Comparison of ENCODE assay signal across 15 cellular contexts in genomic region chr11:65766535-65766934, GRCh38. TPM values are rescaled to one million over a fixed set of nuclear protein-coding genes. Genes with fewer than 3 reads are reported as not detected.
A peak's percentile ranks its signal among the peaks of the same experiment; 100 is the strongest.
DNase-seq lines count a peak whose midpoint lies in the region; TF ChIP-seq lines count a peak whose summit lies in the region.
"Had no signal": no experiment of that assay in that cellular context is flagged by ENCODE, and none has a peak within 500 bp of the region (broad histone marks: within the 10 kb centered on the region; RNA-seq: fewer than 3 reads in every experiment).

No MANE protein-coding gene starts in this region.

- DNase-seq in AG20443 (ENCODE audit: low spot score), result peak; percentile 61
- DNase-seq in Kasumi-1 (lab: John Stamatoyannopoulos, UW), result peak; percentile 6 to 14
- peak; percentile 41 for DNase-seq in SIG-M5 (lab: John Stamatoyannopoulos, UW)
- DNase-seq in fibroblast of lung (ENCODE audit: low read depth in 2 of 2), result peak; percentile 39 to 71
- DNase-seq in NCI-H524 (lab: John Stamatoyannopoulos, UW), result no peak
- no peak for DNase-seq in cerebellum (ENCODE audit: low spot score)
- DNase-seq in iPS-NIHi7 (ENCODE audit: extremely low spot score), result no peak
- DNase-seq in OCI-M2 (lab: John Stamatoyannopoulos, UW; ENCODE audit: unreplicated experiment), result no peak
- DNase-seq: CD4-positive, CD25-positive, alpha-beta regulatory T cell; GDM1; left cardiac atrium; nephron progenitor cell; sigmoid colon; stomach had no signal

- no peaks in the 10 kb centered on the region for H4K20me1 ChIP-seq in fibroblast of lung (ENCODE audit: control insufficient read depth, extremely low read depth, insufficient read depth, low read length)

- H3K79me2 ChIP-seq in fibroblast of lung (ENCODE audit: control insufficient read depth, insufficient read depth, low read length), result no peaks in the 10 kb centered on the region

- no peaks in the 10 kb centered on the region for H3K27me3 ChIP-seq in fibroblast of lung (ENCODE audit: control insufficient read depth, insufficient read depth, low read length)
- H3K27me3 ChIP-seq: sigmoid colon, SJSA1, stomach had no signal

- H3K9ac ChIP-seq in fibroblast of lung (ENCODE audit: insufficient read depth, low read length), result no peak overlapping the region

- no peak overlapping the region for H2AFZ ChIP-seq in fibroblast of lung (ENCODE audit: low read length)

- H3K4me2 ChIP-seq in fibroblast of lung (ENCODE audit: extremely low read depth, insufficient read depth, low read length), result no peak overlapping the region

- no peak overlapping the region for H3K4me3 ChIP-seq in fibroblast of lung (replicated peaks in 1 of 4; ENCODE audit: control extremely low read depth in 1 of 4, insufficient read depth in 1 of 4, low read depth in 3 of 4, low read length in 4 of 4)
- H3K4me3 ChIP-seq: sigmoid colon, SJSA1, stomach had no signal

- no peaks in the 10 kb centered on the region for H3K36me3 ChIP-seq in fibroblast of lung (ENCODE audit: control insufficient read depth, insufficient read depth, low read length)
- H3K36me3 ChIP-seq: sigmoid colon, stomach had no signal

- no peaks in the 10 kb centered on the region for H3K4me1 ChIP-seq in fibroblast of lung (ENCODE audit: control insufficient read depth, extremely low read depth, insufficient read depth, low read length)
- H3K4me1 ChIP-seq: sigmoid colon had no signal

- TF ChIP-seq CTCF in fibroblast of lung (conservative IDR thresholded peaks at IDR 0.05 in 1 of 2, IDR thresholded peaks at IDR 0.05 in 1 of 2; ENCODE audit: low read depth in 1 of 2, low read length in 2 of 2), result no peak

- H3K27ac ChIP-seq in fibroblast of lung (ENCODE audit: insufficient read depth, low read length), result no peak overlapping the region
- H3K27ac ChIP-seq: sigmoid colon, SJSA1, stomach had no signal

- no peaks in the 10 kb centered on the region for H3K9me3 ChIP-seq in fibroblast of lung (ENCODE audit: control insufficient read depth, insufficient read depth, low read depth, low read length)
- H3K9me3 ChIP-seq: sigmoid colon, stomach had no signal

RNA-seq across cellular contexts. Expression of gene AP5B1, which starts 14.2 kb away (rescaled TPM):
- total RNA-seq in fibroblast of lung (5.1 and 6.3 TPM in 2 replicates), cerebellum (5.7 TPM)
- 1.6 and 2.0 TPM in 2 replicates for polyA plus RNA-seq in fibroblast of lung
- 3.3 and 4.9 TPM in 2 replicates for polyA plus RNA-seq in fibroblast of lung (2012)
- 4.3 and 5.7 TPM in 2 replicates for polyA minus RNA-seq in fibroblast of lung (ENCODE audit: low replicate concordance)

RNA-seq across cellular contexts. Expression of gene OVOL1, which starts 20.3 kb away (rescaled TPM):
- not detected in 2 replicates for total RNA-seq in fibroblast of lung
- not detected in 2 replicates for polyA plus RNA-seq in fibroblast of lung
- not detected in 2 replicates for polyA plus RNA-seq in fibroblast of lung (2012)
- not detected in 2 replicates for polyA minus RNA-seq in fibroblast of lung (ENCODE audit: low replicate concordance)
- total RNA-seq in cerebellum, result 0.73 TPM
- total RNA-seq: CD4-positive, CD25-positive, alpha-beta regulatory T cell; left cardiac atrium; sigmoid colon; SJSA1 had no signal
- polyA plus RNA-seq: CD4-positive, CD25-positive, alpha-beta regulatory T cell had no signal

RNA-seq across cellular contexts. Expression of gene RNASEH2C, which starts 45.9 kb away (rescaled TPM):
- 19.5 and 29.1 TPM in 2 replicates for total RNA-seq in fibroblast of lung
- polyA plus RNA-seq in fibroblast of lung, result 12.6 and 17.9 TPM in 2 replicates
- 39.3 and 48.9 TPM in 2 replicates for polyA plus RNA-seq in fibroblast of lung (2012)
- 4.7 and 11.7 TPM in 2 replicates for polyA minus RNA-seq in fibroblast of lung (ENCODE audit: low replicate concordance)
- total RNA-seq in cerebellum, result 10.9 TPM

RNA-seq across cellular contexts. Expression of gene KAT5, which starts 54.5 kb away (rescaled TPM):
- total RNA-seq in fibroblast of lung (31.3 and 50.4 TPM in 2 replicates), cerebellum (33.0 TPM)
- 27.8 and 34.0 TPM in 2 replicates for polyA plus RNA-seq in fibroblast of lung
- polyA plus RNA-seq in fibroblast of lung (2012), result 25.4 and 35.8 TPM in 2 replicates
- polyA minus RNA-seq in fibroblast of lung (ENCODE audit: low replicate concordance), result 44.1 and 85.2 TPM in 2 replicates

Comparison
In these comparisons a context has a peak if more than half of its experiments do, and no peak if none do; other contexts are left out.
1. DNase-seq: peak in AG20443 (single experiment), Kasumi-1 (2 of 2), SIG-M5 (single experiment) and fibroblast of lung (2 of 2); none in NCI-H524 (0 of 2), cerebellum (single experiment), iPS-NIHi7 (single experiment) and OCI-M2 (single experiment).